Comparison of ENCODE assay signal across 10 cellular contexts in genomic region chr20:62571667-62572344, GRCh38.
A peak's percentile ranks its signal among the peaks of the same experiment; 100 is the strongest.
DNase-seq lines count a peak whose midpoint lies in the region; ATAC-seq, FAIRE-seq and TF ChIP-seq lines count a peak whose summit lies in the region.
"Had no signal": no experiment of that assay in that cellular context is flagged by ENCODE, and none has a peak within 500 bp of the region (broad histone marks: within the 10 kb centered on the region; RNA-seq: fewer than 3 reads in every experiment).

No MANE protein-coding gene starts in this region.

- H3K27me3 Mint-ChIP-seq in stimulated activated memory B cell treated with anti-CD40 and anti-IgM and Interleukin-4, amounts not matched to agents 10 μg/mL and 1 μg/mL and 100 μg/mL, for 72 hours: peaks cover 93% of the 10 kb centered on the region

- no TSS peak for BruUV-seq in HepG2 (replicated peaks; lab: Mats Ljungman, UMichigan)

- H3K27me3 ChIP-seq in HepG2 (ENCODE audit: control insufficient read depth in 1 of 2, insufficient read depth in 2 of 2, low read length in 2 of 2) (peaks cover 15 to 86% of the 10 kb centered on the region in 2 experiments; a peak in 4 of 5 replicates), right lobe of liver (no peaks in the 10 kb centered on the region), brain microvascular endothelial cell (replicated peaks) (no peaks in the 10 kb centered on the region)

- H2AFZ ChIP-seq in HepG2 (ENCODE audit: low read length): no peak overlapping the region

- DNase-seq in HepG2 (ENCODE audit: low spot score): peak; percentile 41
- no peak for DNase-seq in right lobe of liver
- peak; percentile 39 for DNase-seq in M059J (ENCODE audit: low read depth)
- DNase-seq in brain microvascular endothelial cell: no peak
- no peak for DNase-seq in left colon
- DNase-seq in medulla oblongata (ENCODE audit: extremely low spot score): no peak
- DNase-seq: glutamatergic neuron had no signal

- TF ChIP-seq CTCF in HepG2 (CRISPR knock-in tag; IDR thresholded peaks at IDR 0.05) (peak; percentile 47), right lobe of liver (IDR thresholded peaks at IDR 0.05) (no peak), brain microvascular endothelial cell (IDR thresholded peaks at IDR 0.05; ENCODE audit: low read depth, low read length, missing control alignments) (peak; percentile 19)

- peaks cover 4% of the 10 kb centered on the region; the same call in 1 of the 2 replicates for H4K20me1 ChIP-seq in HepG2 (ENCODE audit: insufficient read depth, low read length)

- intact Hi-C loops in HepG2 (cut with micrococcal nuclease; ENCODE audit: unreplicated experiment): no loop called here
- intact Hi-C loops in right lobe of liver (cut with DNase I): no loop called here
- intact Hi-C loops in left colon (cut with DNase I, micrococcal nuclease): no loop called here

- no peak overlapping the region for H3K4me3 Mint-ChIP-seq in stimulated activated memory B cell treated with anti-CD40 and anti-IgM and Interleukin-4, amounts not matched to agents 10 μg/mL and 1 μg/mL and 100 μg/mL, for 72 hours

- no peaks in the 10 kb centered on the region for H3K36me3 ChIP-seq in HepG2 (replicated peaks in 1 of 2; ENCODE audit: control insufficient read depth in 1 of 2, insufficient read depth in 2 of 2, low read length in 2 of 2)
- H3K36me3 ChIP-seq in right lobe of liver: no peaks in the 10 kb centered on the region
- H3K36me3 ChIP-seq in brain microvascular endothelial cell (replicated peaks): no peaks in the 10 kb centered on the region
- H3K36me3 ChIP-seq: breast epithelium had no signal

- no peak for TF ChIP-seq POLR2A in HepG2 (IDR thresholded peaks at IDR 0.05; ENCODE audit: insufficient read depth in 1 of 2, low read depth in 2 of 2, low read length in 2 of 2)
- no peak for TF ChIP-seq POLR2A in right lobe of liver (IDR thresholded peaks at IDR 0.05)

- H3K4me1 ChIP-seq in HepG2 (ENCODE audit: insufficient read depth, low read length) (no peaks in the 10 kb centered on the region), right lobe of liver (no peaks in the 10 kb centered on the region)
- H3K4me1 ChIP-seq: breast epithelium had no signal

- CTCF ChIA-PET in HepG2 (lab: Yijun Ruan, JAX; ENCODE audit: low intra/inter-chr PET ratio, low total read pairs): no interaction called here

- H3K36me3 Mint-ChIP-seq in stimulated activated memory B cell treated with anti-CD40 and anti-IgM and Interleukin-4, amounts not matched to agents 10 μg/mL and 1 μg/mL and 100 μg/mL, for 72 hours: no peaks in the 10 kb centered on the region

- H3K27ac Mint-ChIP-seq in stimulated activated memory B cell treated with anti-CD40 and anti-IgM and Interleukin-4, amounts not matched to agents 10 μg/mL and 1 μg/mL and 100 μg/mL, for 72 hours: no peak overlapping the region

- no peaks in the 10 kb centered on the region for H3K9me3 ChIP-seq in HepG2 (ENCODE audit: low read length)
- H3K9me3 ChIP-seq in right lobe of liver: no peaks in the 10 kb centered on the region
- H3K9me3 ChIP-seq: breast epithelium had no signal

- H3K4me3 ChIP-seq in HepG2 (replicated peaks in 1 of 3; ENCODE audit: insufficient read depth in 1 of 3, low read depth in 2 of 3, low read length in 3 of 3): no peak overlapping the region
- H3K4me3 ChIP-seq in right lobe of liver: no peak overlapping the region
- H3K4me3 ChIP-seq in brain microvascular endothelial cell (ENCODE audit: low read depth, low read length): no peak overlapping the region
- H3K4me3 ChIP-seq: breast epithelium had no signal

- TF ChIP-seq EP300 in HepG2 (IDR thresholded peaks at IDR 0.05; ENCODE audit: low read depth in 2 of 2, low read length in 2 of 2): no peak
- TF ChIP-seq EP300 in HepG2 (CRISPR knock-in tag; IDR thresholded peaks at IDR 0.05; ENCODE audit: borderline replicate concordance): no peak

- no peaks in the 10 kb centered on the region for H3K79me2 ChIP-seq in HepG2 (ENCODE audit: insufficient read depth, low read length)

- peak; percentile 46 for ATAC-seq in HepG2
- no peak for ATAC-seq in right lobe of liver
- peak; percentile 10 for ATAC-seq in stimulated activated memory B cell treated with anti-CD40 and anti-IgM and Interleukin-4, amounts not matched to agents 10 μg/mL and 1 μg/mL and 100 μg/mL, for 72 hours
- no peak for ATAC-seq in GM19395 (IDR thresholded peaks at IDR 0.05; ENCODE audit: unreplicated experiment)
- ATAC-seq in left colon: no peak

- H3K4me1 Mint-ChIP-seq in stimulated activated memory B cell treated with anti-CD40 and anti-IgM and Interleukin-4, amounts not matched to agents 10 μg/mL and 1 μg/mL and 100 μg/mL, for 72 hours: no peaks in the 10 kb centered on the region

- no peak for TF ChIP-seq RAD21 in HepG2 (CRISPR knock-in tag; IDR thresholded peaks at IDR 0.05)

- FAIRE-seq in HepG2 (lab: Jason Lieb, UNC): no peak

- WGBS in HepG2 (ENCODE audit: low lambda C conversion rate): 16% methylated on average over 9 of the region's 9 CpGs
- 57% methylated on average over 9 of the region's 9 CpGs for WGBS in right lobe of liver (ENCODE audit: insufficient coverage, low coverage, low lambda C conversion rate, missing lambda C conversion rate)

- POLR2A ChIA-PET in HepG2 (lab: Yijun Ruan, JAX): no interaction called here

- H3K9me3 Mint-ChIP-seq in stimulated activated memory B cell treated with anti-CD40 and anti-IgM and Interleukin-4, amounts not matched to agents 10 μg/mL and 1 μg/mL and 100 μg/mL, for 72 hours: no peaks in the 10 kb centered on the region

- in situ Hi-C loops in HepG2 (cut with HindIII; ENCODE audit: extremely low pct_ligation_motif_present, low pct_unique_long_range_greater_than_20kb) (no loop called here), brain microvascular endothelial cell (cut with HindIII; ENCODE audit: low pct_ligation_motif_present, low sequenced_read_pairs) (no loop called here)

- H3K27ac ChIP-seq in HepG2 (ENCODE audit: extremely low read length, insufficient read depth, low read length) (no peak overlapping the region), right lobe of liver (no peak overlapping the region), brain microvascular endothelial cell (no peak overlapping the region)
- H3K27ac ChIP-seq: breast epithelium had no signal

- H3K9ac ChIP-seq in HepG2 (ENCODE audit: insufficient read depth, low read depth, low read length): no peak overlapping the region

- H3K4me2 ChIP-seq in HepG2 (ENCODE audit: low read depth, low read length): no peak overlapping the region

TF ChIP-seq in HepG2, 621 proteins besides CTCF, POLR2A, EP300 and RAD21 (continues in another document):
- TF ChIP-seq ZNF382 (CRISPR knock-in tag; IDR thresholded peaks at IDR 0.05; ENCODE audit: borderline replicate concordance) (no peak), ZNF383 (CRISPR knock-in tag; IDR thresholded peaks at IDR 0.05; ENCODE audit: borderline replicate concordance) (no peak), NR2F1 (CRISPR knock-in tag; IDR thresholded peaks at IDR 0.05) (no peak), SP4 (CRISPR knock-in tag; IDR thresholded peaks at IDR 0.05) (no peak), ZNF333 (CRISPR knock-in tag; IDR thresholded peaks at IDR 0.05; ENCODE audit: borderline replicate concordance) (no peak), CBFB (CRISPR knock-in tag; IDR thresholded peaks at IDR 0.05) (no peak), ZNF407 (CRISPR knock-in tag; IDR thresholded peaks at IDR 0.05; ENCODE audit: not compliant biosample characterization) (no peak)

Comparison
In these comparisons a context has a peak if more than half of its experiments do, and no peak if none do; other contexts are left out.
1. ATAC-seq: peak in HepG2 (single experiment) and stimulated activated memory B cell treated with anti-CD40 and anti-IgM and Interleukin-4, amounts not matched to agents 10 μg/mL and 1 μg/mL and 100 μg/mL, for 72 hours (single experiment); none in right lobe of liver (0 of 4), GM19395 (single experiment) and left colon (single experiment).
2. DNase-seq: peak in HepG2 (single experiment) and M059J (single experiment); none in right lobe of liver (0 of 3), brain microvascular endothelial cell (single experiment), left colon (0 of 2) and medulla oblongata (single experiment).
3. CTCF ChIP-seq: peak in HepG2 (single experiment) and brain microvascular endothelial cell (single experiment); none in right lobe of liver (0 of 4).